In genomic region chr10:97814996-97815395, GRCh38 we compare ENCODE assay signal across 9 cellular contexts. TPM values are rescaled to one million over a fixed set of nuclear protein-coding genes. Genes with fewer than 3 reads are reported as not detected.
"Had no signal": no experiment of that assay in that cellular context is flagged by ENCODE, and none has a peak within 500 bp of the region (broad histone marks: within the 10 kb centered on the region; RNA-seq: fewer than 3 reads in every experiment).

No MANE protein-coding gene starts in this region.

- FAIRE-seq: G401.6, GM12878, GM12891, GM12892, GM18507, GM19239 had no signal

- DNase-seq: GDM1, GF-D8 had no signal

- ATAC-seq: GM12878 had no signal

- H3K4me3 ChIP-seq: GM12878 had no signal

RNA-seq across cellular contexts. Expression of gene GOLGA7B, which starts 34.6 kb away (rescaled TPM):
- total RNA-seq: G401, GM12878 had no signal

RNA-seq across cellular contexts. Expression of gene SFRP5, which starts 43.2 kb away (rescaled TPM):
- total RNA-seq: G401, GM12878 had no signal
- polyA plus RNA-seq: GM12878 had no signal
